Comparison of ENCODE assay signal across 9 cellular contexts in genomic region chr6:18211338-18211737, GRCh38. TPM values are rescaled to one million over a fixed set of nuclear protein-coding genes. Genes with fewer than 3 reads are reported as not detected.
DNase-seq lines count a peak whose midpoint lies in the region; ATAC-seq and TF ChIP-seq lines count a peak whose summit lies in the region.
"Had no signal": no experiment of that assay in that cellular context is flagged by ENCODE, and none has a peak within 500 bp of the region (broad histone marks: within the 10 kb centered on the region; RNA-seq: fewer than 3 reads in every experiment).

No MANE protein-coding gene starts in this region.

- peak; percentile 64 for DNase-seq in activated effector memory CD4-positive, alpha-beta T cell treated with anti-CD3 and anti-CD28 coated beads, Interleukin-2, amount 50 U/mL, for 16 hours
- DNase-seq in activated effector memory CD4-positive, alpha-beta T cell treated with Interleukin-2 at 50 U/mL for 16 hours, result no peak
- DNase-seq in stimulated activated CD8-positive, alpha-beta memory T cell treated with anti-CD3 and anti-CD28 coated beads, Interleukin-4, amount 100 ng/mL, for 48 hours, result peak; percentile 42
- DNase-seq in HEK293T (ENCODE audit: extremely low spot score), result no peak
- DNase-seq in GDM1 (lab: John Stamatoyannopoulos, UW), result no peak
- no peak for DNase-seq in left ventricle myocardium superior
- DNase-seq: activated CD4-positive, CD25-positive, alpha-beta regulatory T cell had no signal

- CTCF ChIA-PET in HEK293T (lab: Yijun Ruan, JAX), result no interaction called here

- peak; percentile 90 for ATAC-seq in GM21786 (IDR thresholded peaks at IDR 0.05; ENCODE audit: unreplicated experiment)
- ATAC-seq in HG03521 (IDR thresholded peaks at IDR 0.05; ENCODE audit: unreplicated experiment), result peak; percentile 90
- ATAC-seq in left ventricle myocardium superior, result no peak

- intact Hi-C loops in left ventricle myocardium superior (cut with micrococcal nuclease), result no loop called here

- POLR2A ChIA-PET in HEK293T (lab: Yijun Ruan, JAX), result no interaction called here

TF ChIP-seq in HEK293T, 16 proteins besides CTCF, POLR2A, EP300 and RAD21:
- TF ChIP-seq SP1 (IDR thresholded peaks at IDR 0.05) (no peak), SUZ12 (IDR thresholded peaks at IDR 0.05) (no peak), FOXA1 (IDR thresholded peaks at IDR 0.05) (no peak), ZNF384 (IDR thresholded peaks at IDR 0.05) (no peak), FOXM1 (IDR thresholded peaks at IDR 0.05; ENCODE audit: borderline replicate concordance) (no peak), FOXK2 (IDR thresholded peaks at IDR 0.05) (no peak), BHLHE40 (IDR thresholded peaks at IDR 0.05; ENCODE audit: borderline replicate concordance) (no peak), LEF1 (IDR thresholded peaks at IDR 0.05; ENCODE audit: borderline replicate concordance) (no peak), PKNOX1 (IDR thresholded peaks at IDR 0.05) (no peak), TARDBP (IDR thresholded peaks at IDR 0.05) (no peak), NFRKB (IDR thresholded peaks at IDR 0.05) (no peak)
TF ChIP-seq in HEK293T: peak in this region for 0.

RNA-seq across cellular contexts. Expression of gene DEK, which starts 53.0 kb away (rescaled TPM):
- 69.1 TPM for total RNA-seq in left ventricle myocardium superior

RNA-seq across cellular contexts. Expression of gene KDM1B, which starts 56.1 kb away (rescaled TPM):
- total RNA-seq in left ventricle myocardium superior, result 13.3 TPM

RNA-seq across cellular contexts. Expression of gene TPMT, which starts 56.5 kb away (rescaled TPM):
- 14.3 TPM for total RNA-seq in left ventricle myocardium superior

Comparison
In these comparisons a context has a peak if more than half of its experiments do, and no peak if none do; other contexts are left out.
1. DNase-seq: peak in activated effector memory CD4-positive, alpha-beta T cell treated with anti-CD3 and anti-CD28 coated beads, Interleukin-2, amount 50 U/mL, for 16 hours (single experiment) and stimulated activated CD8-positive, alpha-beta memory T cell treated with anti-CD3 and anti-CD28 coated beads, Interleukin-4, amount 100 ng/mL, for 48 hours (single experiment); none in activated effector memory CD4-positive, alpha-beta T cell treated with Interleukin-2 at 50 U/mL for 16 hours (single experiment), HEK293T (single experiment), GDM1 (single experiment) and left ventricle myocardium superior (single experiment).